Comparison of ENCODE assay signal across 16 cellular contexts in the genomic region with DNA sequence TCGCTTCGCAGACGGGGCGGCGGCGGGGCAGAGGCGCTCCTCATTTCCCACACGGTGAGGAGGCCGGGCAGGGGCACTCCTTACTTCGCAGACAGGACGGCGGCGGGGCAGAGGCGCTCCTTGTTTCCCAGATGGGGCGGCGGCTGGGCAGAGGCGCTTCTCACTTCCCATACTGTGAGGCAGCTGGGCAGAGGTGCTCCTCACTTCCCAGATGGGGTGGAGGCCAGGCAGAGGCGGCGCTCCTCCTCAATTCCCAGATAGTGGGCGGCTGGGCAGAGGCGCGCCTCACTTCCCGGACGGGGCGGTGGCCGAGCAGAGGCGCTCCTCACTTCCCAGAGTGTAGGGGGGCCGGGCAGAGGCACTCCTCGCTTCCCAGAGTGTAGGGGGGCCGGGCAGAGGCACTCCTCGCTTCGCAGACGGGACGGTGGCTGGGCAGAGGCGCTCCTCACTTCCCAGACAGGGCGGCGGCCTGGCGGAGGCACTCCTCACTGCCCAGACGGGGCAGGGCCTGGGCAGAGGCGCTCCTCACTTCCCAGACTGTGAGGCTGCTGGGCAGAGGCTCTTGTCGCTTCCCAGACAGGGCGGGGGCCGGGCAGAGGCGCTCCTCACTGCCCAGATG. TPM values are rescaled to one million over a fixed set of nuclear protein-coding genes. Genes with fewer than 3 reads are reported as not detected.
DNase-seq lines count a peak whose midpoint lies in the region; ATAC-seq, FAIRE-seq and TF ChIP-seq lines count a peak whose summit lies in the region.
"Had no signal": no experiment of that assay in that cellular context is flagged by ENCODE, and none has a peak within 500 bp of the region (broad histone marks: within the 10 kb centered on the region; RNA-seq: fewer than 3 reads in every experiment).

No MANE protein-coding gene starts in this region.

- no peaks in the 10 kb centered on the region for H3K4me1 ChIP-seq in CD8-positive, alpha-beta T cell (ENCODE audit: insufficient read depth, low read length)
- peaks cover 0 to 3% of the 10 kb centered on the region in 2 donors for H3K4me1 ChIP-seq in kidney (ENCODE audit: control insufficient read depth in 1 of 2, insufficient read depth in 1 of 2, low read depth in 1 of 2, low read length in 2 of 2)
- peaks cover 2 to 7% of the 10 kb centered on the region in 2 donors for H3K4me1 ChIP-seq in aorta (ENCODE audit: control insufficient read depth in 1 of 2, insufficient read depth in 2 of 2, low read length in 2 of 2)
- H3K4me1 ChIP-seq: Caco-2 had no signal

- H3K27me3 Mint-ChIP-seq in CD8-positive, alpha-beta T cell (ENCODE audit: low read depth): no peaks in the 10 kb centered on the region
- H3K27me3 Mint-ChIP-seq: B cell; CD8-positive, alpha-beta memory T cell had no signal

- ATAC-seq in Right ventricle myocardium inferior: no peak
- no peak for ATAC-seq in CD8-positive, alpha-beta T cell
- no peak for ATAC-seq in aorta (ENCODE audit: low FRiP score)
- ATAC-seq: GM12878, GM23338 had no signal

- POLR2A ChIA-PET in CD8-positive, alpha-beta T cell (lab: Charles Lee): no interaction called here

- H3K9me3 Mint-ChIP-seq in CD8-positive, alpha-beta T cell: no peaks in the 10 kb centered on the region

- H3K4me3 Mint-ChIP-seq in CD8-positive, alpha-beta T cell: no peak overlapping the region
- H3K4me3 Mint-ChIP-seq: B cell, GM23338 had no signal

- H3K27me3 ChIP-seq in CD8-positive, alpha-beta T cell (ENCODE audit: insufficient read depth, low read length): no peaks in the 10 kb centered on the region
- H3K27me3 ChIP-seq in aorta (ENCODE audit: control insufficient read depth in 1 of 2, insufficient read depth in 2 of 2, low read length in 1 of 2) (no peaks in the 10 kb centered on the region), brain microvascular endothelial cell (replicated peaks) (no peaks in the 10 kb centered on the region)

- H3K4me1 Mint-ChIP-seq in CD8-positive, alpha-beta T cell (ENCODE audit: low read depth): peaks cover 45% of the 10 kb centered on the region
- H3K4me1 Mint-ChIP-seq: GM23338 had no signal

- no peak overlapping the region for H3K4me3 ChIP-seq in CD8-positive, alpha-beta T cell (ENCODE audit: low read depth, low read length)
- H3K4me3 ChIP-seq in kidney (ENCODE audit: low read length in 2 of 2) (no peak overlapping the region), aorta (ENCODE audit: low read length in 2 of 2) (no peak overlapping the region), brain microvascular endothelial cell (ENCODE audit: low read depth, low read length) (no peak overlapping the region)
- H3K4me3 ChIP-seq: GM12878, GM23338 had no signal

- peak; percentile 57 for DNase-seq in Right ventricle myocardium inferior (ENCODE audit: missing footprints)
- DNase-seq in cardiac septum (ENCODE audit: low spot score): no peak
- no peak for DNase-seq in CD8-positive, alpha-beta T cell
- DNase-seq in kidney: peak; percentile 57
- peak; percentile 36 to 70 for DNase-seq in aorta
- DNase-seq in NCI-H510A treated with DMSO at 0.1 percent for 48 hours (lab: John Stamatoyannopoulos, UW): no peak
- DNase-seq in brain microvascular endothelial cell: no peak
- DNase-seq: C1 segment of cervical spinal cord; CD8-positive, alpha-beta memory T cell; H7 had no signal

- no peak for FAIRE-seq in kidney (lab: Jason Lieb, UNC)
- FAIRE-seq: A204.1, GM12878 had no signal

- H3K27ac Mint-ChIP-seq in CD8-positive, alpha-beta T cell: peak overlapping the region; percentile 37
- H3K27ac Mint-ChIP-seq: B cell, GM23338 had no signal

- no peaks in the 10 kb centered on the region for H3K9me3 ChIP-seq in CD8-positive, alpha-beta T cell (ENCODE audit: low read length)
- H3K9me3 ChIP-seq in kidney (ENCODE audit: control insufficient read depth in 1 of 2, low read length in 2 of 2) (no peaks in the 10 kb centered on the region), aorta (ENCODE audit: control insufficient read depth, low read length) (no peaks in the 10 kb centered on the region)
- H3K9me3 ChIP-seq: Caco-2 had no signal

- no peak for TF ChIP-seq CTCF in CD8-positive, alpha-beta T cell (IDR thresholded peaks at IDR 0.05)
- no peak for TF ChIP-seq CTCF in kidney (IDR thresholded peaks at IDR 0.05; ENCODE audit: borderline replicate concordance, extremely low read depth, insufficient read depth)
- no peak for TF ChIP-seq CTCF in brain microvascular endothelial cell (IDR thresholded peaks at IDR 0.05; ENCODE audit: low read depth, low read length, missing control alignments)

- H3K9ac ChIP-seq in kidney (ENCODE audit: low read length in 2 of 2): no peak overlapping the region

- no peaks in the 10 kb centered on the region for H3K36me3 ChIP-seq in CD8-positive, alpha-beta T cell (ENCODE audit: insufficient read depth, low read length)
- H3K36me3 ChIP-seq in kidney (ENCODE audit: control insufficient read depth in 1 of 2, insufficient read depth in 2 of 2, low read length in 2 of 2) (no peaks in the 10 kb centered on the region), aorta (ENCODE audit: control insufficient read depth in 1 of 2, insufficient read depth in 2 of 2, low read length in 1 of 2) (peaks cover 0 to 3% of the 10 kb centered on the region in 2 donors), brain microvascular endothelial cell (replicated peaks) (no peaks in the 10 kb centered on the region)

- intact Hi-C loops in Right ventricle myocardium inferior (cut with DNase I): no loop called here
- intact Hi-C loops in cardiac septum (cut with DNase I): no loop called here
- intact Hi-C loops in CD8-positive, alpha-beta T cell (cut with DNase I, micrococcal nuclease): no loop called here
- intact Hi-C loops in kidney (cut with DNase I): no loop called here
- intact Hi-C loops in aorta (cut with DNase I): no loop called here

- CTCF ChIA-PET in CD8-positive, alpha-beta T cell (lab: Charles Lee): no interaction called here

- no peak overlapping the region for H3K27ac ChIP-seq in CD8-positive, alpha-beta T cell (ENCODE audit: low read depth, low read length)
- no peak overlapping the region for H3K27ac ChIP-seq in kidney (ENCODE audit: low read depth in 2 of 2, low read length in 2 of 2)
- H3K27ac ChIP-seq in aorta (ENCODE audit: low read depth in 1 of 2, low read length in 2 of 2): no peak overlapping the region
- no peak overlapping the region for H3K27ac ChIP-seq in brain microvascular endothelial cell
- H3K27ac ChIP-seq: HL-60 had no signal

- in situ Hi-C loops in brain microvascular endothelial cell (cut with HindIII; ENCODE audit: low pct_ligation_motif_present, low sequenced_read_pairs): no loop called here

- 97 to 99% methylated on average over 41 to 44 of the region's 44 CpGs for WGBS in aorta, 2 donors

- peaks cover 25% of the 10 kb centered on the region for H3K36me3 Mint-ChIP-seq in CD8-positive, alpha-beta T cell

RNA-seq across cellular contexts. Expression of a gene that starts 43.1 kb away (rescaled TPM):
- total RNA-seq in Right ventricle myocardium inferior: 75.5 TPM
- total RNA-seq in cardiac septum: 149 TPM
- 100 to 1,000 TPM; 145 to 153 TPM for total RNA-seq in CD8-positive, alpha-beta T cell
- total RNA-seq in kidney: 43.0 TPM
- polyA plus RNA-seq in kidney (ENCODE audit: insufficient read depth, low read depth, low replicate concordance): 5.5 TPM
- 100 to 1,000 TPM; 187 to 214 TPM for total RNA-seq in aorta
- polyA plus RNA-seq in aorta: 100 to 1,000 TPM in 1 of 2 donors, 10 to 100 TPM in 1; 36.8 to 119 TPM
- total RNA-seq: Caco-2 had no signal

Comparison
In these comparisons a context has a peak if more than half of its experiments do, and no peak if none do; other contexts are left out.
1. DNase-seq: peak in Right ventricle myocardium inferior (single experiment), kidney (single experiment) and aorta (2 of 2); none in cardiac septum (single experiment), CD8-positive, alpha-beta T cell (0 of 7), NCI-H510A treated with DMSO at 0.1 percent for 48 hours (single experiment) and brain microvascular endothelial cell (single experiment).